In the genomic region with DNA sequence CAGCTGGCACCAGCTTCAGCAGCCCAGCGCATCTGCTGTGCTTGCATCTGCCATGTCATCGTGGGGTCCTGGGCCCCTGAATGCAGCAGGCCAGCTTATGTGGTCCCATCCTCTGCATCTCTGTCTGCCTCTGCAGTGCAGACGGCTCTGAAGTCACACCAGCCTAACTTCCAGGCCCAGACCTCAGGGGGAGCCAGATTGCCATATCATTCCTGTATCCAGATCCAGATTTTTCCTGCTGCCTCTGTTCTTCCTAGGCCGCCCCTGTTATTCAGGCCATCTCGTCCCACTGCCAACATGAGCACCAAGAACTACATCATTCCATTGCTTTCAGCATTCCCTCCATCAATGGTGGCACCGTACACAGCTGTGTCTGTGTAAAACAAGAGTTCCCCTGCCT, we compare ENCODE assay signal across 22 cellular contexts.
"Had no signal": no experiment of that assay in that cellular context is flagged by ENCODE, and none has a peak within 500 bp of the region (broad histone marks: within the 10 kb centered on the region; RNA-seq: fewer than 3 reads in every experiment).

No MANE protein-coding gene starts in this region.

- H3K27ac ChIP-seq: coronary artery, dorsolateral prefrontal cortex, gastrocnemius medialis, parathyroid adenoma, psoas muscle, right lobe of liver, tibial artery, upper lobe of right lung had no signal

- H3K27me3 Mint-ChIP-seq: stimulated activated memory B cell treated with anti-CD40 and anti-IgM and Interleukin-4, amounts not matched to agents 10 μg/mL and 1 μg/mL and 100 μg/mL, for 72 hours; stimulated activated naive CD8-positive, alpha-beta T cell treated with anti-CD3 and anti-CD28 coated beads, Interleukin-15, Interleukin-2, amounts not matched to agents 100 ng/mL and 50 ng/mL, for 24 hours had no signal

- H3K4me3 Mint-ChIP-seq: natural killer cell treated with Interleukin-12 subunit alpha and Interleukin-12 subunit beta and Interleukin-15 and Interleukin-18, amount 100 ng/mL, for 72 hours; stimulated activated memory B cell treated with anti-CD40 and anti-IgM and Interleukin-4, amounts not matched to agents 10 μg/mL and 1 μg/mL and 100 μg/mL, for 72 hours; stimulated activated naive CD8-positive, alpha-beta T cell treated with anti-CD3 and anti-CD28 coated beads, Interleukin-15, Interleukin-2, amounts not matched to agents 100 ng/mL and 50 ng/mL, for 24 hours had no signal

- H3K27ac Mint-ChIP-seq: natural killer cell treated with Interleukin-12 subunit alpha and Interleukin-12 subunit beta and Interleukin-15 and Interleukin-18, amount 100 ng/mL, for 72 hours; stimulated activated memory B cell treated with anti-CD40 and anti-IgM and Interleukin-4, amounts not matched to agents 10 μg/mL and 1 μg/mL and 100 μg/mL, for 72 hours; stimulated activated naive CD8-positive, alpha-beta T cell treated with anti-CD3 and anti-CD28 coated beads, Interleukin-15, Interleukin-2, amounts not matched to agents 100 ng/mL and 50 ng/mL, for 24 hours had no signal

- H3K79me2 ChIP-seq: parathyroid adenoma had no signal

- FAIRE-seq: endometrium had no signal

- H3K36me3 Mint-ChIP-seq: natural killer cell treated with Interleukin-12 subunit alpha and Interleukin-12 subunit beta and Interleukin-15 and Interleukin-18, amount 100 ng/mL, for 72 hours; stimulated activated memory B cell treated with anti-CD40 and anti-IgM and Interleukin-4, amounts not matched to agents 10 μg/mL and 1 μg/mL and 100 μg/mL, for 72 hours had no signal

- H3K9ac ChIP-seq: parathyroid adenoma had no signal

- H3K9me3 ChIP-seq: gastrocnemius medialis, mucosa of descending colon, psoas muscle, right lobe of liver, upper lobe of right lung had no signal

- H3K36me3 ChIP-seq: gastrocnemius medialis, right lobe of liver, tibial artery, upper lobe of right lung had no signal

- DNase-seq: dorsolateral prefrontal cortex; effector CD8-positive, alpha-beta T cell; gastrocnemius medialis; islet precursor cell; mammary epithelial cell; mucosa of descending colon; psoas muscle; retina; right lobe of liver; stimulated activated CD4-positive, alpha-beta T cell treated with anti-CD3 and anti-CD28 coated beads, Interleukin-15, amount 100 ng/mL, for 24 hours; stimulated activated CD4-positive, alpha-beta T cell treated with anti-CD3 and anti-CD28 coated beads, Interleukin-1b, Interleukin-23, amount 100 ng/mL, for 48 hours; stimulated activated CD4-positive, alpha-beta T cell treated with anti-CD3 and anti-CD28 coated beads, Interleukin-4, amount 100 ng/mL, for 24 hours; tibial artery; upper lobe of right lung had no signal

- H3K9me3 Mint-ChIP-seq: natural killer cell treated with Interleukin-12 subunit alpha and Interleukin-12 subunit beta and Interleukin-15 and Interleukin-18, amount 100 ng/mL, for 72 hours; stimulated activated naive CD8-positive, alpha-beta T cell treated with anti-CD3 and anti-CD28 coated beads, Interleukin-15, Interleukin-2, amounts not matched to agents 100 ng/mL and 50 ng/mL, for 24 hours had no signal

- H3K4me1 Mint-ChIP-seq: stimulated activated memory B cell treated with anti-CD40 and anti-IgM and Interleukin-4, amounts not matched to agents 10 μg/mL and 1 μg/mL and 100 μg/mL, for 72 hours had no signal

- H3K4me3 ChIP-seq: coronary artery, dorsolateral prefrontal cortex, gastrocnemius medialis, mucosa of descending colon, psoas muscle, right lobe of liver, tibial artery, upper lobe of right lung had no signal

- H3K27me3 ChIP-seq: dorsolateral prefrontal cortex, gastrocnemius medialis, right lobe of liver, tibial artery, upper lobe of right lung had no signal

- H2AFZ ChIP-seq: parathyroid adenoma had no signal

- ATAC-seq: esophagus mucosa; gastrocnemius medialis; left lobe of liver; mucosa of descending colon; natural killer cell treated with Interleukin-12 subunit alpha and Interleukin-12 subunit beta and Interleukin-15 and Interleukin-18, amount 100 ng/mL, for 72 hours; psoas muscle; right lobe of liver; stimulated activated memory B cell treated with anti-CD40 and anti-IgM and Interleukin-4, amounts not matched to agents 10 μg/mL and 1 μg/mL and 100 μg/mL, for 72 hours; upper lobe of right lung had no signal

- H3K4me1 ChIP-seq: gastrocnemius medialis, parathyroid adenoma, psoas muscle, right lobe of liver, tibial artery, upper lobe of right lung had no signal
